ENCODE assay signal across 8 cellular contexts in the genomic region with DNA sequence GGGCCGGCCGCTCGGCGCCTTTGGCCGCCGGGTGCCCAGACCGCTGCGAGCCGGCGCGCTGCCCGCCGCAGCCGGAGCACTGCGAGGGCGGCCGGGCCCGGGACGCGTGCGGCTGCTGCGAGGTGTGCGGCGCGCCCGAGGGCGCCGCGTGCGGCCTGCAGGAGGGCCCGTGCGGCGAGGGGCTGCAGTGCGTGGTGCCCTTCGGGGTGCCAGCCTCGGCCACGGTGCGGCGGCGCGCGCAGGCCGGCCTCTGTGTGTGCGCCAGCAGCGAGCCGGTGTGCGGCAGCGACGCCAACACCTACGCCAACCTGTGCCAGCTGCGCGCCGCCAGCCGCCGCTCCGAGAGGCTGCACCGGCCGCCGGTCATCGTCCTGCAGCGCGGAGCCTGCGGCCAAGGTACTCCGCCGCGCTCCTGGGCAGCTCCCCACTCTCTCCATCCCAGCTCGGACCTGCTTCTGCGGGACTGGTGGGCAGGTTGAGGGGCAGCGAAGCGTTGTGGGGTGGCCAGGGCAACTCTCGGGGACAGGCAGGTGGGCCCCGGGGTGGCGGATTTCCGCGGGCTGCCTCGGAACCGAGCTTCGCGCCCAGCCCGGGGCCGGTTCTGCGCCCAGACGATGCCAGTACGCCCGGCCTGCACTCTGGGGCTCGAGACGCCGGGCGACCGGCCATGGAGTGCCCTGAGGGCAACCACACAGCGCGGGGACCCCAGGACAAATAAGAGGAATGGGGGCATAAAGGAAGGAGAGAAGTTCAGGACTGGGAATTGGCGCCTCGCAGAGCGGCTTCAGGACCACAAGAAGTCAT. TPM values are rescaled to one million over a fixed set of nuclear protein-coding genes. Genes with fewer than 3 reads are reported as not detected.
DNase-seq lines count a peak whose midpoint lies in the region; ATAC-seq and TF ChIP-seq lines count a peak whose summit lies in the region.

No MANE protein-coding gene starts in this region.

- no peak for TF ChIP-seq CTCF in fibroblast of villous mesenchyme (IDR thresholded peaks at IDR 0.05; ENCODE audit: insufficient read depth, low read depth, low read length)

- peak overlapping the region; percentile 68 for H3K4me3 ChIP-seq in fibroblast of villous mesenchyme (ENCODE audit: low read depth, low read length)

- ATAC-seq in GM21723 (IDR thresholded peaks at IDR 0.05; ENCODE audit: unreplicated experiment), result no peak

- DNase-seq in D341Med (ENCODE audit: low spot score) (peak; percentile 59), T1000 (lab: John Stamatoyannopoulos, UW) (peak; percentile 20), fibroblast of villous mesenchyme (ENCODE audit: low read depth) (no peak), occipital lobe (lab: John Stamatoyannopoulos, UW) (peak; percentile 30), SKM-1 (lab: John Stamatoyannopoulos, UW; ENCODE audit: unreplicated experiment) (no peak), NCI-H1694 treated with DMSO at 0.1 percent for 48 hours (lab: John Stamatoyannopoulos, UW) (no peak), NCI-H1436 treated with DMSO at 0.1 percent for 48 hours (lab: John Stamatoyannopoulos, UW) (no peak)

RNA-seq across cellular contexts. Expression of gene HTRA1, which starts 0.6 kb away (rescaled TPM):
- total RNA-seq in fibroblast of villous mesenchyme (88.9 and 160 TPM in 2 replicates), occipital lobe (58.5 TPM)

RNA-seq across cellular contexts. Expression of gene ARMS2, which starts 7.5 kb away (rescaled TPM):
- not detected in 2 replicates for total RNA-seq in fibroblast of villous mesenchyme
- not detected for total RNA-seq in occipital lobe

Comparison
In these comparisons a context has a peak if more than half of its experiments do, and no peak if none do; other contexts are left out.
1. DNase-seq: peak in D341Med (single experiment), T1000 (single experiment) and occipital lobe (single experiment); none in fibroblast of villous mesenchyme (single experiment), SKM-1 (single experiment), NCI-H1694 treated with DMSO at 0.1 percent for 48 hours (single experiment) and NCI-H1436 treated with DMSO at 0.1 percent for 48 hours (single experiment).